Comparison of ENCODE assay signal across 8 cellular contexts in the genomic region with DNA sequence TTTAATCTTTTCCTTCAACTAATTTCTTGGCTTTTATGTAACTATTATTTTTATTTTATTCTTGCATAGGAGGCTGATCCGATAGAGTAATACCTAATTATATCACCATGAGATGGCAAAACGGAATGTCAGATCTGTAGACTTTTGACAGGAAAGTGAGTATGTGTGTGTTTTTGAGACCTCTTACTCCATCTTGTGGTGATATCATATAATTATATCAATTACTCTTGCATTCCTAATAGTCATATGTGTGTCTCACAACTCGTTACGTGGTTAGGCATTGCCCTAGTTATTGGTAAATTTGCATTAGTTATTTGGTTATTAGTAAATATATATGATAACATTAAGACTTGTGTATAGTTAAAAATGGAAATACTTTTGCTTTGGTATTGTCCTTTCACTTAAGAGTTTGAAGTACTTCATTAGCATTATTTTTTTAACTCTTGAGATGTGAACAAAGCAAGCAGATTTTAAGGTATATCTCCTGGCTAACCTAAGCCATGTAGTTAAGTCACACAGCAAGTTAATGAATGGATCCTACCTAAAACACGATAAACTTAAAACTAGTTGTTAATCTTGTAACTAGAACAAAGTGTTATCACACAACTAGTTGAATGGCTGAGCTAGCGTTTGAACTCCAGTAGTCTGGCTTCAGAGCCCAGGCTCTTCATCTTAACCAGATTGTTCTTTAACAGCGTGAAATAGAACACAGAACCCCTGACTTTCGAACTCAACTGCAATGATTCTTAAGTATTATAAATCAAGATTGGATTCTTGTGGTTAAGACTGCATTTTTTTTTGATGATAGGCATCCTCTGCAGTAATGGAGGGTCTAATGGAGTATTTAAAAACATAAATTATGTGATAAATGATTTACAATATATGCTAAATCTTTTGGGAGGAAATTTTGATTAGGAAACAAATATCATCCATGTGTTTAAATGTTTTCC.
DNase-seq lines count a peak whose midpoint lies in the region; ATAC-seq and TF ChIP-seq lines count a peak whose summit lies in the region.

No MANE protein-coding gene starts in this region.

- no peak overlapping the region for H3K4me3 Mint-ChIP-seq in Calu3 (ENCODE audit: low read depth, unreplicated experiment)
- H3K4me3 Mint-ChIP-seq in immature natural killer cell = no peak overlapping the region

- H3K9me3 Mint-ChIP-seq in Calu3 (ENCODE audit: low read depth, unreplicated experiment) (no peaks in the 10 kb centered on the region), immature natural killer cell (peaks cover 0 to 1% (median 0%) of the 10 kb centered on the region in 6 donors)

- intact Hi-C loops in Calu3 (cut with micrococcal nuclease; ENCODE audit: unreplicated experiment) = loop anchor here (2.0 to 10.0 kb wide), 3 partner anchors 47 to 134 kb away; partner anchors contain the start of gene PGRMC2

- no peaks in the 10 kb centered on the region for H3K36me3 Mint-ChIP-seq in Calu3 (ENCODE audit: insufficient read depth, unreplicated experiment)
- H3K36me3 Mint-ChIP-seq in immature natural killer cell = no peaks in the 10 kb centered on the region

- H3K36me3 ChIP-seq in WERI-Rb-1 = no peaks in the 10 kb centered on the region

- H3K27me3 Mint-ChIP-seq in Calu3 (ENCODE audit: unreplicated experiment) (no peaks in the 10 kb centered on the region), immature natural killer cell (ENCODE audit: low read depth in 3 of 3) (no peaks in the 10 kb centered on the region)

- peak; percentile 10 for DNase-seq in HuH-7 (ENCODE audit: low spot score)
- no peak for DNase-seq in WERI-Rb-1
- no peak for DNase-seq in left lobe of liver (ENCODE audit: low spot score)
- no peak for DNase-seq in Calu3
- no peak for DNase-seq in immature natural killer cell
- DNase-seq in activated CD4-positive, alpha-beta T cell treated with anti-CD3 and anti-CD28 coated beads, Interleukin-2, amount 50 U/mL, for 1 hour = no peak

- TF ChIP-seq CTCF in C4-2B (conservative IDR thresholded peaks at IDR 0.05) (peak; percentile 65), WERI-Rb-1 (IDR thresholded peaks at IDR 0.05; ENCODE audit: low read depth, low read length) (0 out of 2 replicates have a peak, but pooled peaks have one; percentile 22), Calu3 (IDR thresholded peaks at IDR 0.05; ENCODE audit: unreplicated experiment) (no peak)

- ATAC-seq in GM18907 (IDR thresholded peaks at IDR 0.05; ENCODE audit: unreplicated experiment) (peak; percentile 91), left lobe of liver (peak; percentile 80)

- H3K27ac Mint-ChIP-seq in Calu3 (ENCODE audit: unreplicated experiment) = no peak overlapping the region
- H3K27ac Mint-ChIP-seq in immature natural killer cell = no peak overlapping the region

- no TSS peak for BruUV-seq in Calu3 (replicated peaks; lab: Mats Ljungman, UMichigan)

- H3K4me1 Mint-ChIP-seq in Calu3 (ENCODE audit: low read depth, unreplicated experiment) = no peaks in the 10 kb centered on the region
- no peaks in the 10 kb centered on the region for H3K4me1 Mint-ChIP-seq in immature natural killer cell

- CTCF ChIA-PET in Calu3 (lab: Charles Lee) = no interaction called here

- H3K9me3 ChIP-seq in WERI-Rb-1 (ENCODE audit: severe bottlenecking) = no peaks in the 10 kb centered on the region

- no peaks in the 10 kb centered on the region for H3K27me3 ChIP-seq in WERI-Rb-1 (ENCODE audit: insufficient read depth, low read depth, severe bottlenecking)

- H3K27ac ChIP-seq in C4-2B = no peak overlapping the region
- H3K27ac ChIP-seq in WERI-Rb-1 = no peak overlapping the region; the same call in 1 of the 2 replicates

- H3K4me3 ChIP-seq in WERI-Rb-1 (ENCODE audit: low read depth, low read length) = no peak overlapping the region
